In genomic region chr17:34603974-34604373, GRCh38 we compare ENCODE assay signal across 22 cellular contexts. TPM values are rescaled to one million over a fixed set of nuclear protein-coding genes. Genes with fewer than 3 reads are reported as not detected.
DNase-seq lines count a peak whose midpoint lies in the region; ATAC-seq, FAIRE-seq and TF ChIP-seq lines count a peak whose summit lies in the region.
"Had no signal": no experiment of that assay in that cellular context is flagged by ENCODE, and none has a peak within 500 bp of the region (broad histone marks: within the 10 kb centered on the region; RNA-seq: fewer than 3 reads in every experiment).

No MANE protein-coding gene starts in this region.

- no peaks in the 10 kb centered on the region for H3K9me2 ChIP-seq in hepatocyte (replicated peaks; ENCODE audit: insufficient read depth)

- H2BK120ac ChIP-seq in H1 (replicated peaks; ENCODE audit: low read depth, low read length): no peak overlapping the region

- peak overlapping the region in 2 of 3 experiments; percentile 23 to 63 for H3K27ac Mint-ChIP-seq in nephron
- peak overlapping the region; percentile 10 for H3K27ac Mint-ChIP-seq in stimulated activated effector memory CD8-positive, alpha-beta T cell treated with anti-CD3 and anti-CD28 coated beads, Interleukin-12 subunit alpha, Interleukin-12 subunit beta, amount 100 ng/mL, for 72 hours
- H3K27ac Mint-ChIP-seq: GM23338 had no signal

- H4K8ac ChIP-seq in H1 (ENCODE audit: extremely low read depth, insufficient read depth, low read length): no peak overlapping the region

- DNase-seq in H1 (ENCODE audit: low read depth in 1 of 2, low spot score in 2 of 2) (no peak), H4 (ENCODE audit: low spot score) (no peak), adrenal gland (no peak), hepatocyte (ENCODE audit: low spot score) (no peak)
- no peak for DNase-seq in stimulated activated effector memory CD8-positive, alpha-beta T cell treated with anti-CD3 and anti-CD28 coated beads, Interleukin-12 subunit alpha, Interleukin-12 subunit beta, amount 100 ng/mL, for 72 hours (ENCODE audit: low spot score in 2 of 2)
- DNase-seq: C1 segment of cervical spinal cord; Calu3; CD4-positive, alpha-beta memory T cell; COR-L47; DMS53; DMS79 treated with DMSO at 0.1 percent for 48 hours; GF-D8; H7; HCEC 1CT had no signal

- H3K4me1 ChIP-seq in H1 (replicated peaks in 1 of 4; ENCODE audit: control insufficient read depth in 3 of 4, insufficient read depth in 4 of 4, low read length in 3 of 4) (peaks cover 13 to 19% (median 17%) of the 10 kb centered on the region in 4 experiments), adrenal gland (replicated peaks in 1 of 2) (no peaks in the 10 kb centered on the region), hepatocyte (ENCODE audit: insufficient read depth) (no peaks in the 10 kb centered on the region)

- no peak overlapping the region for H3K56ac ChIP-seq in H1 (replicated peaks; ENCODE audit: insufficient read length, low read depth, low read length)

- H3K36me3 ChIP-seq in H1 (ENCODE audit: control insufficient read depth in 2 of 4, insufficient read depth in 4 of 4, low read length in 3 of 4): no peaks in the 10 kb centered on the region
- no peaks in the 10 kb centered on the region for H3K36me3 ChIP-seq in adrenal gland (replicated peaks in 1 of 2)
- no peaks in the 10 kb centered on the region for H3K36me3 ChIP-seq in hepatocyte (replicated peaks; ENCODE audit: insufficient read depth, low read depth)

- no peak overlapping the region for H4K91ac ChIP-seq in H1 (replicated peaks; ENCODE audit: insufficient read length, low read length)

- CTCF ChIA-PET in H1 (lab: Charles Lee; ENCODE audit: partially characterized antibody): interaction anchor here (0.6 to 2.6 kb wide), 7 partner anchors 9 to 244 kb away, joined by 3 to 7 read pairs (median 3); no protein-coding TSS in a partner anchor

- H3K23ac ChIP-seq in H1 (ENCODE audit: insufficient read length): no peak overlapping the region

- FAIRE-seq in H1 (lab: Jason Lieb, UNC): no peak
- FAIRE-seq: GM12891, GM18507 had no signal

- H2AFZ ChIP-seq in H1 (ENCODE audit: low read length): no peak overlapping the region
- H2AFZ ChIP-seq in hepatocyte: no peak overlapping the region
- H2AFZ ChIP-seq: GM23338 had no signal

- no peak for TF ChIP-seq RAD21 in H1 (IDR thresholded peaks at IDR 0.05 in 1 of 2, conservative IDR thresholded peaks at IDR 0.05 in 1 of 2; ENCODE audit: low read depth in 2 of 2, low read length in 2 of 2)

- no peak overlapping the region for H3K9ac ChIP-seq in H1 (replicated peaks in 1 of 4; ENCODE audit: extremely low read depth in 1 of 4, low read depth in 3 of 4, low read length in 3 of 4)

- H2BK5ac ChIP-seq in H1 (ENCODE audit: low read depth, low read length): no peak overlapping the region

- H3K9me3 Mint-ChIP-seq in nephron: no peaks in the 10 kb centered on the region
- no peaks in the 10 kb centered on the region for H3K9me3 Mint-ChIP-seq in stimulated activated effector memory CD8-positive, alpha-beta T cell treated with anti-CD3 and anti-CD28 coated beads, Interleukin-12 subunit alpha, Interleukin-12 subunit beta, amount 100 ng/mL, for 72 hours
- H3K9me3 Mint-ChIP-seq: CD4-positive, alpha-beta memory T cell; GM23338 had no signal

- H3K27me3 ChIP-seq in H1 (replicated peaks in 1 of 4; ENCODE audit: control insufficient read depth in 3 of 4, extremely low read depth in 1 of 4, insufficient read depth in 3 of 4, low read length in 3 of 4) (no peaks in the 10 kb centered on the region; a peak in 1 of 7 replicates), adrenal gland (no peaks in the 10 kb centered on the region), hepatocyte (peaks cover 11% of the 10 kb centered on the region)

- intact Hi-C loops in adrenal gland (cut with DNase I): no loop called here

- whole genome bisulfite sequencing in H1 (ENCODE audit: extremely low coverage in 1 of 2, insufficient coverage in 1 of 2, insufficient read length in 1 of 2, insufficient replicate concordance in 2 of 2, low coverage in 1 of 2, low lambda C conversion rate in 2 of 2, missing lambda C conversion rate in 1 of 2), 2 experiments: 97% methylated on average over 3 of the region's 3 CpGs; no CpG with 5 or more reads in 1 of the 2 experiments
- WGBS in adrenal gland, 4 donors: 89 to 100% (median 92%) methylated on average over 2 to 3 of the region's 3 CpGs
- WGBS in hepatocyte (ENCODE audit: low lambda C conversion rate, missing lambda C conversion rate): 94% methylated on average over 3 of the region's 3 CpGs

- no peaks in the 10 kb centered on the region for H4K20me1 ChIP-seq in H1 (replicated peaks in 1 of 2; ENCODE audit: control insufficient read depth in 1 of 2, insufficient read depth in 2 of 2, low read length in 2 of 2)
- H4K20me1 ChIP-seq in hepatocyte (ENCODE audit: insufficient read depth, poor library complexity, severe bottlenecking): no peaks in the 10 kb centered on the region

- H3K4me3 ChIP-seq in H1 (ENCODE audit: extremely low read depth in 1 of 4, insufficient read depth in 2 of 4, low read depth in 3 of 4, low read length in 4 of 4) (no peak overlapping the region), adrenal gland (no peak overlapping the region), hepatocyte (no peak overlapping the region)
- H3K4me3 ChIP-seq: GM23338 had no signal

- no peak overlapping the region for H3K4ac ChIP-seq in H1 (replicated peaks; ENCODE audit: insufficient read length, low read depth, low read length)

- peak overlapping the region; percentile 21; the same call in 1 of the 2 replicates for H2BK15ac ChIP-seq in H1 (ENCODE audit: low read length)

- TF ChIP-seq POLR2A in H1 (IDR thresholded peaks at IDR 0.05; ENCODE audit: control extremely low read depth in 1 of 2, low read depth in 2 of 2, low read length in 2 of 2) (no peak), adrenal gland (IDR thresholded peaks at IDR 0.05) (no peak)

- peak overlapping the region; percentile 81; the same call in 1 of the 2 replicates for H2BK12ac ChIP-seq in H1 (ENCODE audit: low read depth, low read length)

- no peaks in the 10 kb centered on the region for H3K23me2 ChIP-seq in H1 (ENCODE audit: low read depth, low read length)

- H3K4me1 Mint-ChIP-seq in nephron: peaks cover 47% of the 10 kb centered on the region
- peaks cover 6% of the 10 kb centered on the region for H3K4me1 Mint-ChIP-seq in stimulated activated effector memory CD8-positive, alpha-beta T cell treated with anti-CD3 and anti-CD28 coated beads, Interleukin-12 subunit alpha, Interleukin-12 subunit beta, amount 100 ng/mL, for 72 hours

- H3K36me3 Mint-ChIP-seq in nephron (ENCODE audit: low read depth): no peaks in the 10 kb centered on the region
- no peaks in the 10 kb centered on the region for H3K36me3 Mint-ChIP-seq in stimulated activated effector memory CD8-positive, alpha-beta T cell treated with anti-CD3 and anti-CD28 coated beads, Interleukin-12 subunit alpha, Interleukin-12 subunit beta, amount 100 ng/mL, for 72 hours
- H3K36me3 Mint-ChIP-seq: CD4-positive, alpha-beta memory T cell had no signal

- H2BK20ac ChIP-seq in H1 (ENCODE audit: low read length): no peak overlapping the region

- no peak for TF ChIP-seq CTCF in H1 (IDR thresholded peaks at IDR 0.05; ENCODE audit: control extremely low read depth in 1 of 3, insufficient read depth in 1 of 3, low read depth in 1 of 3, low read length in 3 of 3)
- TF ChIP-seq CTCF in nephron (IDR thresholded peaks at IDR 0.05; ENCODE audit: unreplicated experiment in 3 of 3): no peak
- TF ChIP-seq CTCF in adrenal gland (IDR thresholded peaks at IDR 0.05): no peak
- no peak for TF ChIP-seq CTCF in hepatocyte (IDR thresholded peaks at IDR 0.05; ENCODE audit: poor library complexity)

- POLR2A ChIA-PET in H1 (lab: Charles Lee; ENCODE audit: partially characterized antibody): no interaction called here

- no peak overlapping the region for H3K4me3 Mint-ChIP-seq in nephron
- H3K4me3 Mint-ChIP-seq in stimulated activated effector memory CD8-positive, alpha-beta T cell treated with anti-CD3 and anti-CD28 coated beads, Interleukin-12 subunit alpha, Interleukin-12 subunit beta, amount 100 ng/mL, for 72 hours: no peak overlapping the region
- H3K4me3 Mint-ChIP-seq: CD4-positive, alpha-beta memory T cell; GM23338 had no signal

- ATAC-seq in stimulated activated effector memory CD8-positive, alpha-beta T cell treated with anti-CD3 and anti-CD28 coated beads, Interleukin-12 subunit alpha, Interleukin-12 subunit beta, amount 100 ng/mL, for 72 hours: no peak
- ATAC-seq: GM23338 had no signal

- no peak overlapping the region for H3K18ac ChIP-seq in H1 (ENCODE audit: extremely low read depth, low read length)

- TF ChIP-seq EP300 in H1 (IDR thresholded peaks at IDR 0.05; ENCODE audit: borderline replicate concordance in 1 of 2, low read depth in 2 of 2, low read length in 2 of 2): no peak

- no peak overlapping the region for H3K27ac ChIP-seq in H1 (ENCODE audit: low read depth, low read length)
- H3K27ac ChIP-seq in adrenal gland: no peak overlapping the region
- H3K27ac ChIP-seq in hepatocyte: no peak overlapping the region

- no peak overlapping the region for H4K5ac ChIP-seq in H1 (ENCODE audit: insufficient read length, low read depth, low read length)

- no peak overlapping the region for H3K14ac ChIP-seq in H1 (ENCODE audit: insufficient read length)

- H2AK5ac ChIP-seq in H1 (ENCODE audit: low read depth, low read length): no peak overlapping the region

- H3K79me2 ChIP-seq in H1 (ENCODE audit: control insufficient read depth in 1 of 2, insufficient read depth in 2 of 2, low read length in 2 of 2) (no peaks in the 10 kb centered on the region), hepatocyte (no peaks in the 10 kb centered on the region)

- H3K27me3 Mint-ChIP-seq in nephron (ENCODE audit: low read depth): peaks cover 36% of the 10 kb centered on the region

- no peak overlapping the region for H3K4me2 ChIP-seq in H1 (ENCODE audit: insufficient read depth in 1 of 2, low read depth in 2 of 2, low read length in 2 of 2)
- H3K4me2 ChIP-seq in hepatocyte: no peak overlapping the region
- H3K4me2 ChIP-seq: GM23338 had no signal

- H3K9me3 ChIP-seq in H1 (ENCODE audit: insufficient read depth in 2 of 2, low read depth in 1 of 2, low read length in 1 of 2): no peaks in the 10 kb centered on the region
- H3K9me3 ChIP-seq in adrenal gland (replicated peaks in 1 of 3): no peaks in the 10 kb centered on the region
- H3K9me3 ChIP-seq in hepatocyte (ENCODE audit: low read depth): no peaks in the 10 kb centered on the region

- H3K79me1 ChIP-seq in H1 (ENCODE audit: low read depth, low read length): no peaks in the 10 kb centered on the region

RNA-seq across cellular contexts. Expression of gene TMEM132E, which starts 24.6 kb away (rescaled TPM):
- 0.31 and 0.45 TPM in 2 replicates for total RNA-seq in H1 (2021; fragmentation: NEBNext Ultra II Directional; extraction: Animal tissue kit (Norgen Biotek cat#: 25700))
- 0.60 and 0.67 TPM in 2 replicates for polyA plus RNA-seq in H1 (2011; rRNA removed)
- 0.35 TPM for polyA plus RNA-seq in H1 (2011; cell fraction: cytosol; rRNA removed)
- polyA plus RNA-seq in H1 (2011; cell fraction: nucleus; rRNA removed): 2.6 TPM
- 0.18 to 0.65 TPM (median 0.55 TPM) in 4 replicates for polyA plus RNA-seq in H1 (2012, experiment 1 of 2)
- polyA plus RNA-seq in H1 (2012, experiment 2 of 2): 0.26 TPM
- 0.32 TPM for polyA plus RNA-seq in H1 (2013, experiment 1 of 2)
- 0.17 TPM for polyA plus RNA-seq in H1 (2013, experiment 2 of 2)
- 0.24 and 0.69 TPM in 2 replicates for polyA minus RNA-seq in H1 (2011; rRNA and poly(A)+ RNA removed)
- 0.22 TPM for polyA minus RNA-seq in H1 (2011; cell fraction: cytosol; rRNA and poly(A)+ RNA removed)
- 0.40 TPM for polyA minus RNA-seq in H1 (2011; cell fraction: nucleus; rRNA and poly(A)+ RNA removed)
- 0.17 and 0.27 TPM in 2 replicates for total RNA-seq in H4 (2014; rRNA removed; shearing (Covaris generic))
- total RNA-seq in adrenal gland: 1 to 10 TPM in 1 of 8 donors, under 1 TPM in 6, not detected in 1; 0.07 to 1.1 (median 0.23) TPM
- under 1 TPM; 0.07 to 0.24 (median 0.11) TPM for polyA plus RNA-seq in adrenal gland
- 0.27 and 0.28 TPM in 2 replicates for total RNA-seq in hepatocyte
- polyA plus RNA-seq in hepatocyte: 0.98 and 1.2 TPM in 2 replicates
- total RNA-seq: A172, Daoy, G401 had no signal
- polyA plus RNA-seq: BJ had no signal
